In the genomic region with DNA sequence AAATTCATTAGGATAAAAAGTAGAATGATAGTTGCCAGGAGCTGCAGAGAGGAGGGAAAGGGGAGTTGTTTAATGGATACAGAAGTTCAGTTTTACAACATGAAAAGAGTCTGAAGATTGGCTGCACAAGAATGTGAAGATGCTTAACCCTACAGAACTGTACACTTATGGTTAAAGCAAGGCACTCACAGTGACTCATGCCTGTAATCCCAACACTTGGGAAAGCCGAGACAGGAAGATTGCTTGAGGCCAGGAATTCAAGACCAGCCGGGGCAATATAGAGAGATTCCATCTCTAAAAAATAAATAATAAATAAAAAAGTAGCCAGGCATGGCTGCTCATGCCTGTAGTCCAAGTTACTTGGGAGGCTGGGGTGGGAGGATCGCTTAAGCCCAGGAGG, we compare ENCODE assay signal across 19 cellular contexts.
"Had no signal": no experiment of that assay in that cellular context is flagged by ENCODE, and none has a peak within 500 bp of the region (broad histone marks: within the 10 kb centered on the region; RNA-seq: fewer than 3 reads in every experiment).

No MANE protein-coding gene starts in this region.

- H3K4me1 ChIP-seq: parathyroid adenoma, tibial artery, uterus had no signal

- H3K4me1 Mint-ChIP-seq: activated CD8-positive, alpha-beta memory T cell treated with anti-CD3 and anti-CD28 coated beads, Interleukin-2, amount 10 ng/mL, durations not matched to agents 7 days and 5 days; activated naive CD4-positive, alpha-beta T cell treated with anti-CD3 and anti-CD28 coated beads, Interleukin-2, amount 10 ng/mL, durations not matched to agents 7 days and 5 days; central memory CD8-positive, alpha-beta T cell; memory B cell; naive thymus-derived CD8-positive, alpha-beta T cell; stimulated activated naive B cell treated with anti-CD40 and anti-IgM and Interleukin-4, amounts not matched to agents 10 μg/mL and 1 μg/mL and 100 μg/mL, for 72 hours had no signal

- H3K27me3 ChIP-seq: adrenal gland, tibial artery, uterus had no signal

- H2AFZ ChIP-seq: parathyroid adenoma had no signal

- H3K27ac Mint-ChIP-seq: activated CD8-positive, alpha-beta memory T cell treated with anti-CD3 and anti-CD28 coated beads, Interleukin-2, amount 10 ng/mL, durations not matched to agents 7 days and 5 days; activated naive CD4-positive, alpha-beta T cell treated with anti-CD3 and anti-CD28 coated beads, Interleukin-2, amount 10 ng/mL, durations not matched to agents 7 days and 5 days; activated T-helper 2 cell treated with anti-CD3 and anti-CD28 coated beads, Interferon-gamma antibody, Interleukin-2, Interleukin-4, amounts not matched to agents 10 μg/mL and 5 μg/mL and 100 μg/mL, durations not matched to agents 14 hours and 24 hours and 36 hours; memory B cell; naive thymus-derived CD8-positive, alpha-beta T cell; stimulated activated naive B cell treated with anti-CD40 and anti-IgM and Interleukin-4, amounts not matched to agents 10 μg/mL and 1 μg/mL and 100 μg/mL, for 72 hours had no signal

- H3K4me3 ChIP-seq: adrenal gland, left ventricle myocardium inferior, tibial artery, uterus had no signal

- H3K27ac ChIP-seq: adrenal gland, left ventricle myocardium inferior, parathyroid adenoma, tibial artery, uterus, VCaP had no signal

- H3K9me3 Mint-ChIP-seq: activated naive CD4-positive, alpha-beta T cell treated with anti-CD3 and anti-CD28 coated beads, Interleukin-2, amount 10 ng/mL, durations not matched to agents 7 days and 5 days; activated T-helper 2 cell treated with anti-CD3 and anti-CD28 coated beads, Interferon-gamma antibody, Interleukin-2, Interleukin-4, amounts not matched to agents 10 μg/mL and 5 μg/mL and 100 μg/mL, durations not matched to agents 14 hours and 24 hours and 36 hours; central memory CD8-positive, alpha-beta T cell; memory B cell had no signal

- H3K27me3 Mint-ChIP-seq: activated CD8-positive, alpha-beta memory T cell treated with anti-CD3 and anti-CD28 coated beads, Interleukin-2, amount 10 ng/mL, durations not matched to agents 7 days and 5 days; activated naive CD4-positive, alpha-beta T cell treated with anti-CD3 and anti-CD28 coated beads, Interleukin-2, amount 10 ng/mL, durations not matched to agents 7 days and 5 days; central memory CD8-positive, alpha-beta T cell; memory B cell; naive thymus-derived CD8-positive, alpha-beta T cell; stimulated activated naive B cell treated with anti-CD40 and anti-IgM and Interleukin-4, amounts not matched to agents 10 μg/mL and 1 μg/mL and 100 μg/mL, for 72 hours had no signal

- ATAC-seq: activated CD8-positive, alpha-beta memory T cell treated with anti-CD3 and anti-CD28 coated beads, Interleukin-2, amount 10 ng/mL, durations not matched to agents 7 days and 5 days; naive thymus-derived CD8-positive, alpha-beta T cell; stimulated activated naive B cell treated with anti-CD40 and anti-IgM and Interleukin-4, amounts not matched to agents 10 μg/mL and 1 μg/mL and 100 μg/mL, for 72 hours had no signal

- H3K36me3 ChIP-seq: adrenal gland, left ventricle myocardium inferior, tibial artery, uterus had no signal

- H3K4me3 Mint-ChIP-seq: activated CD8-positive, alpha-beta memory T cell treated with anti-CD3 and anti-CD28 coated beads, Interleukin-2, amount 10 ng/mL, durations not matched to agents 7 days and 5 days; activated naive CD4-positive, alpha-beta T cell treated with anti-CD3 and anti-CD28 coated beads, Interleukin-2, amount 10 ng/mL, durations not matched to agents 7 days and 5 days; central memory CD8-positive, alpha-beta T cell; memory B cell; naive thymus-derived CD8-positive, alpha-beta T cell; stimulated activated naive B cell treated with anti-CD40 and anti-IgM and Interleukin-4, amounts not matched to agents 10 μg/mL and 1 μg/mL and 100 μg/mL, for 72 hours had no signal

- H3K36me3 Mint-ChIP-seq: activated naive CD4-positive, alpha-beta T cell treated with anti-CD3 and anti-CD28 coated beads, Interleukin-2, amount 10 ng/mL, durations not matched to agents 7 days and 5 days had no signal

- H3K9me3 ChIP-seq: tibial artery, uterus had no signal

- DNase-seq: activated CD4-positive, alpha-beta T cell treated with anti-CD3 and anti-CD28 coated beads, Interleukin-2, amount 50 U/mL, for 48 hours; activated CD8-positive, alpha-beta memory T cell treated with anti-CD3 and anti-CD28 coated beads, Interleukin-2, amount 10 ng/mL, durations not matched to agents 7 days and 5 days; activated naive CD4-positive, alpha-beta T cell treated with anti-CD3 and anti-CD28 coated beads, Interleukin-2, amount 10 ng/mL, durations not matched to agents 7 days and 5 days; activated T-cell treated with anti-CD3 and anti-CD28 coated beads, Interleukin-2, amount 50 U/mL, for 1 hour; adrenal gland; effector CD8-positive, alpha-beta T cell; left ventricle myocardium inferior; naive thymus-derived CD8-positive, alpha-beta T cell; retina; stimulated activated CD4-positive, alpha-beta T cell treated with anti-CD3 and anti-CD28 coated beads, Interleukin-4, amount 100 ng/mL, for 1 hour; stimulated activated naive B cell treated with anti-CD40 and anti-IgM and Interleukin-4, amounts not matched to agents 10 μg/mL and 1 μg/mL and 100 μg/mL, for 72 hours; T-helper 1 cell; tibial artery; uterus had no signal

- H3K79me2 ChIP-seq: parathyroid adenoma had no signal
